22 cellular contexts compared by ENCODE assay signal in genomic region chr20:24953204-24953565, GRCh38. TPM values are rescaled to one million over a fixed set of nuclear protein-coding genes. Genes with fewer than 3 reads are reported as not detected.
DNase-seq lines count a peak whose midpoint lies in the region; ATAC-seq and TF ChIP-seq lines count a peak whose summit lies in the region.
"Had no signal": no experiment of that assay in that cellular context is flagged by ENCODE, and none has a peak within 500 bp of the region (broad histone marks: within the 10 kb centered on the region; RNA-seq: fewer than 3 reads in every experiment).

No MANE protein-coding gene starts in this region.

- H3K36me3 ChIP-seq in Loucy (ENCODE audit: insufficient read depth, low read length) (peaks cover 6% of the 10 kb centered on the region; the same call in 1 of the 2 replicates), colonic mucosa (no peaks in the 10 kb centered on the region), upper lobe of left lung (peaks cover 0 to 29% (median 13%) of the 10 kb centered on the region in 4 donors), PC-3 (ENCODE audit: low read depth, low read length) (no peaks in the 10 kb centered on the region)
- H3K36me3 ChIP-seq: brain microvascular endothelial cell had no signal

- no peak overlapping the region for H3K4me3 Mint-ChIP-seq in activated naive CD8-positive, alpha-beta T cell
- no peak overlapping the region for H3K4me3 Mint-ChIP-seq in activated naive CD8-positive, alpha-beta T cell treated with anti-CD3 and anti-CD28 coated beads for 36 hours

- H3K4me1 ChIP-seq in Loucy (ENCODE audit: insufficient read depth, low read length, poor library complexity, severe bottlenecking) (peaks cover 74% of the 10 kb centered on the region), colonic mucosa (no peaks in the 10 kb centered on the region), upper lobe of left lung (peaks cover 0 to 6% (median 0%) of the 10 kb centered on the region in 4 donors), PC-3 (ENCODE audit: insufficient read depth, low read length) (no peaks in the 10 kb centered on the region)
- H3K4me1 ChIP-seq: Caco-2, SJCRH30 had no signal

- peak overlapping the region; percentile 50 for H3K27ac Mint-ChIP-seq in activated naive CD8-positive, alpha-beta T cell
- H3K27ac Mint-ChIP-seq in activated naive CD8-positive, alpha-beta T cell treated with anti-CD3 and anti-CD28 coated beads for 36 hours = no peak overlapping the region

- CTCF ChIA-PET in PC-3 (lab: Charles Lee) = no interaction called here

- H3K4me3 ChIP-seq in Loucy (ENCODE audit: low read length, poor library complexity, severe bottlenecking) (no peak overlapping the region), colonic mucosa (no peak overlapping the region), upper lobe of left lung (no peak overlapping the region), PC-3 (ENCODE audit: low read length) (no peak overlapping the region)
- H3K4me3 ChIP-seq: SJCRH30 had no signal

- WGBS in upper lobe of left lung, 2 donors = 65 to 75% methylated on average over 8 of the region's 8 CpGs

- POLR2A ChIA-PET in PC-3 (lab: Charles Lee; ENCODE audit: unreplicated experiment) = no interaction called here

- H4K20me1 ChIP-seq in Loucy (ENCODE audit: insufficient read depth, low read length, poor library complexity, severe bottlenecking) (no peaks in the 10 kb centered on the region), PC-3 (ENCODE audit: low read length) (no peaks in the 10 kb centered on the region)

- TF ChIP-seq POLR2A in upper lobe of left lung (IDR thresholded peaks at IDR 0.05) = no peak
- TF ChIP-seq POLR2A in GM18505 (IDR thresholded peaks at IDR 0.05; ENCODE audit: borderline replicate concordance, extremely low read depth, insufficient read depth, insufficient read length) = no peak

- H3K79me2 ChIP-seq in Loucy (ENCODE audit: insufficient read depth, low read length) (peaks cover 52% of the 10 kb centered on the region), PC-3 (ENCODE audit: low read length) (no peaks in the 10 kb centered on the region)

- H3F3A ChIP-seq in Loucy (ENCODE audit: low read depth) (0 out of 2 replicates have a peak, but pooled peaks cover 2% of the 10 kb centered on the region), PC-3 (ENCODE audit: low read length, unreplicated experiment) (no peaks in the 10 kb centered on the region)

- TF ChIP-seq EP300 in upper lobe of left lung (IDR thresholded peaks at IDR 0.05) = no peak

- H3K36me3 Mint-ChIP-seq in activated naive CD8-positive, alpha-beta T cell = peaks cover 2% of the 10 kb centered on the region
- H3K36me3 Mint-ChIP-seq in activated naive CD8-positive, alpha-beta T cell treated with anti-CD3 and anti-CD28 coated beads for 36 hours = peaks cover 34% of the 10 kb centered on the region

- no peaks in the 10 kb centered on the region for H3K9me3 Mint-ChIP-seq in activated naive CD8-positive, alpha-beta T cell (ENCODE audit: low read depth)
- H3K9me3 Mint-ChIP-seq in activated naive CD8-positive, alpha-beta T cell treated with anti-CD3 and anti-CD28 coated beads for 36 hours = peaks cover 4% of the 10 kb centered on the region

- H3K27me3 ChIP-seq in Loucy (ENCODE audit: insufficient read depth, low read length, poor library complexity, severe bottlenecking) (no peaks in the 10 kb centered on the region), colonic mucosa (no peaks in the 10 kb centered on the region), upper lobe of left lung (no peaks in the 10 kb centered on the region), PC-3 (ENCODE audit: low read length) (no peaks in the 10 kb centered on the region)
- H3K27me3 ChIP-seq: brain microvascular endothelial cell, SJCRH30 had no signal

- H3K9me3 ChIP-seq in Loucy (ENCODE audit: insufficient read depth, low read depth, low read length) (no peaks in the 10 kb centered on the region), colonic mucosa (no peaks in the 10 kb centered on the region), upper lobe of left lung (no peaks in the 10 kb centered on the region), PC-3 (ENCODE audit: low read length) (no peaks in the 10 kb centered on the region)
- H3K9me3 ChIP-seq: Caco-2, SJCRH30 had no signal

- intact Hi-C loops in colonic mucosa (cut with DNase I) (no loop called here), PC-3 (cut with micrococcal nuclease) (no loop called here)

- no peaks in the 10 kb centered on the region for H3K27me3 Mint-ChIP-seq in activated naive CD8-positive, alpha-beta T cell
- no peaks in the 10 kb centered on the region for H3K27me3 Mint-ChIP-seq in activated naive CD8-positive, alpha-beta T cell treated with anti-CD3 and anti-CD28 coated beads for 36 hours

- ATAC-seq in upper lobe of left lung (ENCODE audit: low FRiP score in 2 of 2) = no peak
- ATAC-seq in GM18505 (IDR thresholded peaks at IDR 0.05; ENCODE audit: unreplicated experiment) = no peak
- ATAC-seq in PC-3 = no peak
- ATAC-seq: left ventricle myocardium superior had no signal

- H3K9ac ChIP-seq in Loucy (ENCODE audit: low read depth, low read length, poor library complexity, severe bottlenecking) = peak overlapping the region; percentile 91
- no peak overlapping the region for H3K9ac ChIP-seq in colonic mucosa (ENCODE audit: low read depth in 2 of 2, low read length in 2 of 2)
- no peak overlapping the region for H3K9ac ChIP-seq in PC-3 (ENCODE audit: low read length)
- H3K9ac ChIP-seq: KMS-11 had no signal

- BruUV-seq in PC-3 (replicated peaks; lab: Mats Ljungman, UMichigan) = no TSS peak

- H3K27ac ChIP-seq in colonic mucosa (no peak overlapping the region), upper lobe of left lung (peak overlapping the region; percentile 22 to 89 (median 57)), PC-3 (ENCODE audit: low read length) (no peak overlapping the region)
- H3K27ac ChIP-seq: brain microvascular endothelial cell, KMS-11, SJCRH30 had no signal

- H2AFZ ChIP-seq in Loucy (ENCODE audit: low read length) (no peak overlapping the region), PC-3 (ENCODE audit: low read length) (no peak overlapping the region)

- H3K9me2 ChIP-seq in Loucy (replicated peaks; ENCODE audit: low read depth, low read length) = no peaks in the 10 kb centered on the region
- H3K9me2 ChIP-seq in PC-3 (replicated peaks; ENCODE audit: low read length) = no peaks in the 10 kb centered on the region

- H3K4me1 Mint-ChIP-seq in activated naive CD8-positive, alpha-beta T cell (ENCODE audit: low read depth) = peaks cover 52% of the 10 kb centered on the region
- peaks cover 52% of the 10 kb centered on the region for H3K4me1 Mint-ChIP-seq in activated naive CD8-positive, alpha-beta T cell treated with anti-CD3 and anti-CD28 coated beads for 36 hours

- DNase-seq in activated naive CD8-positive, alpha-beta T cell treated with anti-CD3 and anti-CD28 coated beads for 36 hours = no peak
- DNase-seq in colonic mucosa = peak; percentile 15
- no peak for DNase-seq in upper lobe of left lung
- no peak for DNase-seq in PC-3
- DNase-seq in NCI-H524 treated with DMSO at 0.1 percent for 48 hours (lab: John Stamatoyannopoulos, UW) = no peak
- DNase-seq: brain microvascular endothelial cell; Caco-2; dermis blood vessel endothelial cell; heart left ventricle; left ventricle myocardium superior; MV-4-11; NCI-H748 treated with DMSO at 0.1 percent for 48 hours; OCI-M1; SJCRH30; stimulated activated CD4-positive, alpha-beta T cell treated with anti-CD3 and anti-CD28 coated beads, Interleukin-2, amount 100 ng/mL, for 48 hours; trophoblast cell had no signal

- H3K4me2 ChIP-seq in Loucy (ENCODE audit: low read depth, low read length, poor library complexity, severe bottlenecking) (peak overlapping the region; percentile 93), PC-3 (ENCODE audit: low read length) (no peak overlapping the region)
- H3K4me2 ChIP-seq: KMS-11 had no signal

- no peak for TF ChIP-seq CTCF in Loucy (conservative IDR thresholded peaks at IDR 0.05; ENCODE audit: low read length)
- no peak for TF ChIP-seq CTCF in colonic mucosa (IDR thresholded peaks at IDR 0.05)
- TF ChIP-seq CTCF in upper lobe of left lung (IDR thresholded peaks at IDR 0.05) = no peak
- no peak for TF ChIP-seq CTCF in PC-3 (conservative IDR thresholded peaks at IDR 0.05; ENCODE audit: low read depth, low read length)

RNA-seq across cellular contexts. Expression of gene CST7, which starts 4.1 kb away (rescaled TPM):
- total RNA-seq in activated naive CD8-positive, alpha-beta T cell treated with anti-CD3 and anti-CD28 coated beads for 36 hours = 10 to 100 TPM; 41.5 to 44.7 TPM
- 1 to 10 TPM in 1 of 2 donors, under 1 TPM in 1; 0.47 to 1.1 TPM for total RNA-seq in colonic mucosa
- total RNA-seq in upper lobe of left lung = 10 to 100 TPM in 5 of 6 donors, not detected in 1; 13.7 to 28.3 (median 15.4) TPM
- not detected in 2 replicates for total RNA-seq in PC-3 (2014; rRNA removed)
- total RNA-seq: Caco-2, dermis blood vessel endothelial cell, endothelial cell of umbilical vein, pulmonary artery endothelial cell, SJCRH30 had no signal

RNA-seq across cellular contexts. Expression of gene APMAP, which starts 39.4 kb away (rescaled TPM):
- 10 to 100 TPM; 47.9 to 48.8 TPM for total RNA-seq in activated naive CD8-positive, alpha-beta T cell treated with anti-CD3 and anti-CD28 coated beads for 36 hours
- total RNA-seq in colonic mucosa = 10 to 100 TPM; 43.9 to 63.3 TPM
- total RNA-seq in upper lobe of left lung = 10 to 100 TPM; 31.4 to 80.1 (median 55.5) TPM
- 134 and 137 TPM in 2 replicates for total RNA-seq in PC-3 (2014; rRNA removed)

Comparison
In these comparisons a context has a peak if more than half of its experiments do, and no peak if none do; other contexts are left out.
1. H3K27ac ChIP-seq: peak in upper lobe of left lung (4 of 4); none in colonic mucosa (single experiment) and PC-3 (single experiment).